In genomic region chr22:35630387-35630793, GRCh38 we compare ENCODE assay signal across 11 cellular contexts. TPM values are rescaled to one million over a fixed set of nuclear protein-coding genes. Genes with fewer than 3 reads are reported as not detected.
DNase-seq lines count a peak whose midpoint lies in the region; ATAC-seq and TF ChIP-seq lines count a peak whose summit lies in the region.
"Had no signal": no experiment of that assay in that cellular context is flagged by ENCODE, and none has a peak within 500 bp of the region (broad histone marks: within the 10 kb centered on the region; RNA-seq: fewer than 3 reads in every experiment).

No MANE protein-coding gene starts in this region.

- no peaks in the 10 kb centered on the region for H4K20me1 ChIP-seq in neural progenitor cell (ENCODE audit: low read depth)

- H3K27ac ChIP-seq in neural progenitor cell = no peak overlapping the region

- H3K4me3 ChIP-seq in cardiac fibroblast (replicated peaks in 1 of 2; ENCODE audit: low read depth in 2 of 2, low read length in 2 of 2) (no peak overlapping the region), neural progenitor cell (no peak overlapping the region)

- POLR2A ChIA-PET in GM10248 (lab: Yijun Ruan, JAX) = no interaction called here

- ATAC-seq in GM21529 (IDR thresholded peaks at IDR 0.05; ENCODE audit: unreplicated experiment) = no peak

- H3K27me3 Mint-ChIP-seq in neural progenitor cell (ENCODE audit: insufficient read depth, low read depth) = peaks cover 15% of the 10 kb centered on the region

- CTCF ChIA-PET in GM10248 (lab: Yijun Ruan, JAX) = interaction anchor here (0.7 to 2.3 kb wide), 5 partner anchors 9 to 278 kb away, joined by 3 to 10 read pairs (median 3); partner anchors contain the start of gene APOL6

- no peaks in the 10 kb centered on the region for H3K9me3 ChIP-seq in neural progenitor cell (ENCODE audit: low read depth)

- no peak overlapping the region for H2AFZ ChIP-seq in neural progenitor cell (replicated peaks)

- no peak overlapping the region for H3K27ac Mint-ChIP-seq in neural progenitor cell
- H3K27ac Mint-ChIP-seq: activated T-cell treated with anti-CD3 and anti-CD28 coated beads, Interleukin-2, amount 50 U/mL, for 72 hours had no signal

- TF ChIP-seq CTCF in cardiac fibroblast (IDR thresholded peaks at IDR 0.05; ENCODE audit: low read depth, low read length) = no peak
- no peak for TF ChIP-seq CTCF in neural progenitor cell (IDR thresholded peaks at IDR 0.05)
- TF ChIP-seq CTCF in GM10248 (IDR thresholded peaks at IDR 0.05; ENCODE audit: control extremely low read depth, extremely low read depth, low read depth, missing control alignments) = no peak

- no peaks in the 10 kb centered on the region for H3K27me3 ChIP-seq in neural progenitor cell

- DNase-seq in Daoy (ENCODE audit: low read depth) = peak; percentile 76
- peak; percentile 72 for DNase-seq in NCI-H226
- DNase-seq in cardiac fibroblast (ENCODE audit: low read depth in 2 of 2) = peak; percentile 45 to 67
- DNase-seq in neural progenitor cell (ENCODE audit: low spot score) = peak; percentile 18
- DNase-seq in GM10248 (ENCODE audit: extremely low spot score) = no peak
- no peak for DNase-seq in NCI-H1048 (lab: John Stamatoyannopoulos, UW)
- DNase-seq in NOMO-1 (lab: John Stamatoyannopoulos, UW; ENCODE audit: unreplicated experiment in 2 of 2) = no peak
- DNase-seq: erythroblast had no signal

- no peak overlapping the region for H3K4me2 ChIP-seq in neural progenitor cell

- H3K9ac ChIP-seq in neural progenitor cell = no peak overlapping the region

- H3K79me2 ChIP-seq in neural progenitor cell (ENCODE audit: low read depth) = no peaks in the 10 kb centered on the region

- peaks cover 4% of the 10 kb centered on the region for H3F3A ChIP-seq in neural progenitor cell (ENCODE audit: low read depth)

- H3K4me3 Mint-ChIP-seq in neural progenitor cell = no peak overlapping the region
- H3K4me3 Mint-ChIP-seq: naive thymus-derived CD8-positive, alpha-beta T cell had no signal

- peaks cover 2% of the 10 kb centered on the region for H3K9me3 Mint-ChIP-seq in neural progenitor cell

- no peaks in the 10 kb centered on the region for H3K36me3 Mint-ChIP-seq in neural progenitor cell
- H3K36me3 Mint-ChIP-seq: naive thymus-derived CD8-positive, alpha-beta T cell had no signal

- H3K4me1 ChIP-seq in neural progenitor cell = no peaks in the 10 kb centered on the region

- H3K4me1 Mint-ChIP-seq in neural progenitor cell = peaks cover 25% of the 10 kb centered on the region

- no peaks in the 10 kb centered on the region for H3K36me3 ChIP-seq in neural progenitor cell

RNA-seq across cellular contexts. Expression of gene MB, which starts 13.3 kb away (rescaled TPM):
- 1.2 and 2.3 TPM in 2 replicates for total RNA-seq in Daoy (2014; rRNA removed; shearing (Covaris generic))
- total RNA-seq in neural progenitor cell (ENCODE audit: low replicate concordance) = 0.53 TPM in 1 of 2 replicates, not detected in the other
- total RNA-seq: naive thymus-derived CD8-positive, alpha-beta T cell had no signal

RNA-seq across cellular contexts. Expression of gene APOL6, which starts 17.9 kb away (rescaled TPM):
- 23.4 and 23.7 TPM in 2 replicates for total RNA-seq in Daoy (2014; rRNA removed; shearing (Covaris generic))
- total RNA-seq in neural progenitor cell (ENCODE audit: low replicate concordance) = 0.03 TPM in 1 of 2 replicates, not detected in the other

Comparison
In these comparisons a context has a peak if more than half of its experiments do, and no peak if none do; other contexts are left out.
1. DNase-seq: peak in Daoy (single experiment), NCI-H226 (single experiment), cardiac fibroblast (2 of 2) and neural progenitor cell (single experiment); none in GM10248 (single experiment), NCI-H1048 (single experiment) and NOMO-1 (0 of 2).
2. RNA of gene APOL6, which starts 17.9 kb away (total RNA-seq): 23.4 to 23.7 TPM in Daoy; 0.03 TPM in neural progenitor cell; every median in the first group is over 10 times any median in the second.